In the genomic region with DNA sequence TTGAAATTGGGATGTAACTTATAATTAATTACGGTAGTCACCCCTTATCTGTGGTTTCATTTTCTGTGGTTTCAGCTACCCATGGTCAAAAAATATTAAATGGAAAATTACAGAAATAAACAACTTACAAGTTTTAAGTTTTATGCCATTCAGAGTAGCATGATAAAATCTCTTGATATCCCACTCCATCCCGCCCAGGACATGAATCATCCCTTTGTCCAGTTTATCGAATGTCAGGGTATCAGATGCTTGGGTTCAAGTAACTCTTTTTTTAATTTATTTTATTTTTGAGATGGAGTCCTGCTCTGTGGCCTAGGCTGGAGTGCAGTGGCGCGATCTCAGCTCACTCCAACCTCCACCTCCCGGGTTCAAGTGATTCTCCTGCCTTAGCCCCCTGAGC, we compare ENCODE assay signal across 1 cellular context.
TF ChIP-seq lines count a peak whose summit lies in the region.

No MANE protein-coding gene starts in this region.

TF ChIP-seq in GM23338, 12 proteins besides CTCF, POLR2A, EP300 and RAD21:
- TF ChIP-seq NANOG (IDR thresholded peaks at IDR 0.05; ENCODE audit: borderline replicate concordance) (no peak), ZNF114 (CRISPR knock-in tag; IDR thresholded peaks at IDR 0.05) (no peak), EZH2 (IDR thresholded peaks at IDR 0.05; ENCODE audit: low read depth, unreplicated experiment) (no peak), CREB1 (CRISPR knock-in tag; IDR thresholded peaks at IDR 0.05; ENCODE audit: low read depth) (no peak), JUNB (IDR thresholded peaks at IDR 0.05; ENCODE audit: unreplicated experiment) (no peak), POLR2AphosphoS5 (IDR thresholded peaks at IDR 0.05; ENCODE audit: low read depth) (no peak), STAT1 (IDR thresholded peaks at IDR 0.05; ENCODE audit: unreplicated experiment) (no peak), ZNF331 (CRISPR knock-in tag; IDR thresholded peaks at IDR 0.05; ENCODE audit: low read depth) (no peak), EZH2phosphoT487 (IDR thresholded peaks at IDR 0.05; ENCODE audit: unreplicated experiment) (no peak)
- TF ChIP-seq, protein P1, sequence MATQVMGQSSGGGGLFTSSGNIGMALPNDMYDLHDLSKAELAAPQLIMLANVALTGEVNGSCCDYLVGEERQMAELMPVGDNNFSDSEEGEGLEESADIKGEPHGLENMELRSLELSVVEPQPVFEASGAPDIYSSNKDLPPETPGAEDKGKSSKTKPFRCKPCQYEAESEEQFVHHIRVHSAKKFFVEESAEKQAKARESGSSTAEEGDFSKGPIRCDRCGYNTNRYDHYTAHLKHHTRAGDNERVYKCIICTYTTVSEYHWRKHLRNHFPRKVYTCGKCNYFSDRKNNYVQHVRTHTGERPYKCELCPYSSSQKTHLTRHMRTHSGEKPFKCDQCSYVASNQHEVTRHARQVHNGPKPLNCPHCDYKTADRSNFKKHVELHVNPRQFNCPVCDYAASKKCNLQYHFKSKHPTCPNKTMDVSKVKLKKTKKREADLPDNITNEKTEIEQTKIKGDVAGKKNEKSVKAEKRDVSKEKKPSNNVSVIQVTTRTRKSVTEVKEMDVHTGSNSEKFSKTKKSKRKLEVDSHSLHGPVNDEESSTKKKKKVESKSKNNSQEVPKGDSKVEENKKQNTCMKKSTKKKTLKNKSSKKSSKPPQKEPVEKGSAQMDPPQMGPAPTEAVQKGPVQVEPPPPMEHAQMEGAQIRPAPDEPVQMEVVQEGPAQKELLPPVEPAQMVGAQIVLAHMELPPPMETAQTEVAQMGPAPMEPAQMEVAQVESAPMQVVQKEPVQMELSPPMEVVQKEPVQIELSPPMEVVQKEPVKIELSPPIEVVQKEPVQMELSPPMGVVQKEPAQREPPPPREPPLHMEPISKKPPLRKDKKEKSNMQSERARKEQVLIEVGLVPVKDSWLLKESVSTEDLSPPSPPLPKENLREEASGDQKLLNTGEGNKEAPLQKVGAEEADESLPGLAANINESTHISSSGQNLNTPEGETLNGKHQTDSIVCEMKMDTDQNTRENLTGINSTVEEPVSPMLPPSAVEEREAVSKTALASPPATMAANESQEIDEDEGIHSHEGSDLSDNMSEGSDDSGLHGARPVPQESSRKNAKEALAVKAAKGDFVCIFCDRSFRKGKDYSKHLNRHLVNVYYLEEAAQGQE (IDR thresholded peaks at IDR 0.05; ENCODE audit: unreplicated experiment), result no peak
- TF ChIP-seq, protein P2, sequence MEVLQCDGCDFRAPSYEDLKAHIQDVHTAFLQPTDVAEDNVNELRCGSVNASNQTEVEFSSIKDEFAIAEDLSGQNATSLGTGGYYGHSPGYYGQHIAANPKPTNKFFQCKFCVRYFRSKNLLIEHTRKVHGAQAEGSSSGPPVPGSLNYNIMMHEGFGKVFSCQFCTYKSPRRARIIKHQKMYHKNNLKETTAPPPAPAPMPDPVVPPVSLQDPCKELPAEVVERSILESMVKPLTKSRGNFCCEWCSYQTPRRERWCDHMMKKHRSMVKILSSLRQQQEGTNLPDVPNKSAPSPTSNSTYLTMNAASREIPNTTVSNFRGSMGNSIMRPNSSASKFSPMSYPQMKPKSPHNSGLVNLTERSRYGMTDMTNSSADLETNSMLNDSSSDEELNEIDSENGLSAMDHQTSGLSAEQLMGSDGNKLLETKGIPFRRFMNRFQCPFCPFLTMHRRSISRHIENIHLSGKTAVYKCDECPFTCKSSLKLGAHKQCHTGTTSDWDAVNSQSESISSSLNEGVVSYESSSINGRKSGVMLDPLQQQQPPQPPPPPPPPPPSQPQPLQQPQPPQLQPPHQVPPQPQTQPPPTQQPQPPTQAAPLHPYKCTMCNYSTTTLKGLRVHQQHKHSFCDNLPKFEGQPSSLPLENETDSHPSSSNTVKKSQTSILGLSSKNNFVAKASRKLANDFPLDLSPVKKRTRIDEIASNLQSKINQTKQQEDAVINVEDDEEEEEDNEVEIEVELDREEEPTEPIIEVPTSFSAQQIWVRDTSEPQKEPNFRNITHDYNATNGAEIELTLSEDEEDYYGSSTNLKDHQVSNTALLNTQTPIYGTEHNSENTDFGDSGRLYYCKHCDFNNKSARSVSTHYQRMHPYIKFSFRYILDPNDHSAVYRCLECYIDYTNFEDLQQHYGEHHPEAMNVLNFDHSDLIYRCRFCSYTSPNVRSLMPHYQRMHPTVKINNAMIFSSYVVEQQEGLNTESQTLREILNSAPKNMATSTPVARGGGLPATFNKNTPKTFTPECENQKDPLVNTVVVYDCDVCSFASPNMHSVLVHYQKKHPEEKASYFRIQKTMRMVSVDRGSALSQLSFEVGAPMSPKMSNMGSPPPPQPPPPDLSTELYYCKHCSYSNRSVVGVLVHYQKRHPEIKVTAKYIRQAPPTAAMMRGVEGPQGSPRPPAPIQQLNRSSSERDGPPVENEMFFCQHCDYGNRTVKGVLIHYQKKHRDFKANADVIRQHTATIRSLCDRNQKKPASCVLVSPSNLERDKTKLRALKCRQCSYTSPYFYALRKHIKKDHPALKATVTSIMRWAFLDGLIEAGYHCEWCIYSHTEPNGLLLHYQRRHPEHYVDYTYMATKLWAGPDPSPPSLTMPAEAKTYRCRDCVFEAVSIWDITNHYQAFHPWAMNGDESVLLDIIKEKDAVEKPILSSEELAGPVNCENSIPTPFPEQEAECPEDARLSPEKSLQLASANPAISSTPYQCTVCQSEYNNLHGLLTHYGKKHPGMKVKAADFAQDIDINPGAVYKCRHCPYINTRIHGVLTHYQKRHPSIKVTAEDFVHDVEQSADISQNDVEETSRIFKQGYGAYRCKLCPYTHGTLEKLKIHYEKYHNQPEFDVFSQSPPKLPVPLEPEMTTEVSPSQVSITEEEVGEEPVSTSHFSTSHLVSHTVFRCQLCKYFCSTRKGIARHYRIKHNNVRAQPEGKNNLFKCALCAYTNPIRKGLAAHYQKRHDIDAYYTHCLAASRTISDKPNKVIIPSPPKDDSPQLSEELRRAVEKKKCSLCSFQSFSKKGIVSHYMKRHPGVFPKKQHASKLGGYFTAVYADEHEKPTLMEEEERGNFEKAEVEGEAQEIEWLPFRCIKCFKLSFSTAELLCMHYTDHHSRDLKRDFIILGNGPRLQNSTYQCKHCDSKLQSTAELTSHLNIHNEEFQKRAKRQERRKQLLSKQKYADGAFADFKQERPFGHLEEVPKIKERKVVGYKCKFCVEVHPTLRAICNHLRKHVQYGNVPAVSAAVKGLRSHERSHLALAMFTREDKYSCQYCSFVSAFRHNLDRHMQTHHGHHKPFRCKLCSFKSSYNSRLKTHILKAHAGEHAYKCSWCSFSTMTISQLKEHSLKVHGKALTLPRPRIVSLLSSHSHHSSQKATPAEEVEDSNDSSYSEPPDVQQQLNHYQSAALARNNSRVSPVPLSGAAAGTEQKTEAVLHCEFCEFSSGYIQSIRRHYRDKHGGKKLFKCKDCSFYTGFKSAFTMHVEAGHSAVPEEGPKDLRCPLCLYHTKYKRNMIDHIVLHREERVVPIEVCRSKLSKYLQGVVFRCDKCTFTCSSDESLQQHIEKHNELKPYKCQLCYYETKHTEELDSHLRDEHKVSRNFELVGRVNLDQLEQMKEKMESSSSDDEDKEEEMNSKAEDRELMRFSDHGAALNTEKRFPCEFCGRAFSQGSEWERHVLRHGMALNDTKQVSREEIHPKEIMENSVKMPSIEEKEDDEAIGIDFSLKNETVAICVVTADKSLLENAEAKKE (CRISPR knock-in tag; IDR thresholded peaks at IDR 0.05), result no peak
- TF ChIP-seq, protein P3, sequence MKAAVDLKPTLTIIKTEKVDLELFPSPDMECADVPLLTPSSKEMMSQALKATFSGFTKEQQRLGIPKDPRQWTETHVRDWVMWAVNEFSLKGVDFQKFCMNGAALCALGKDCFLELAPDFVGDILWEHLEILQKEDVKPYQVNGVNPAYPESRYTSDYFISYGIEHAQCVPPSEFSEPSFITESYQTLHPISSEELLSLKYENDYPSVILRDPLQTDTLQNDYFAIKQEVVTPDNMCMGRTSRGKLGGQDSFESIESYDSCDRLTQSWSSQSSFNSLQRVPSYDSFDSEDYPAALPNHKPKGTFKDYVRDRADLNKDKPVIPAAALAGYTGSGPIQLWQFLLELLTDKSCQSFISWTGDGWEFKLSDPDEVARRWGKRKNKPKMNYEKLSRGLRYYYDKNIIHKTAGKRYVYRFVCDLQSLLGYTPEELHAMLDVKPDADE (IDR thresholded peaks at IDR 0.05), result no peak
TF ChIP-seq in GM23338: peak in this region for 0.
